18 cellular contexts compared by ENCODE assay signal in the genomic region with DNA sequence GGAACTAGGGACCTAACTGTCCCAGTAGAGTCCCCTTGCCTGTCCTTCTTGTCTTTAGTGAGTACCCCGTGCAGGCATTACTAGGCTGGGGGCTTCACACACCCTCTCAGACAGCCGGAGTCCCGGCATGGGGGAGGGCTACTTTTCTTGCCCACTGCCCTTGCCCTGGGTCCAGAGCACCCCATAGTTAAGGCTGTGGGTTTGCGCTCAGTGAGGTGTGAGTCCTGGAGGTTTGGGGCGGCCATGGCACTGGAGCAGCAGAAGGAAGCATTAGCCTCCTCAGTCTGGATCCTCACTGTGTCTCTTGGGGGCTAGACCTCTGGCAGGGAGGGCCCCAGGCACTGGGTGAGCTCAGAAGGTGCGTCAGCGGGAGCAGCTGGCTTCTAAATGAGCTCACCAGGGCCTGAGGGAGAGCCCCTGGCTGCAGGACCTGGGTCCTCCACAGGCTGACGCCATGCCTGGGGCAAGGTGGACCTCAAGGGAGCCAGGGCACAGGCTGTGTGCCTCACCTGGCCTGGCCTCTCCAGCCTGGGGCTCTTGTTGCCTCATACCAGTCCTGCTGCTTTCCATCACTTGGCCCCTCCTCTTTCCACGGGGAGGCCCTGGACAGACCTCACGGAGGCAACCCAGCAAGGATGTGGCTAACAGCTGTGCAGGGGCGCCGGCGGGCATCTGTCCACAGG. TPM values are rescaled to one million over a fixed set of nuclear protein-coding genes. Genes with fewer than 3 reads are reported as not detected.
DNase-seq lines count a peak whose midpoint lies in the region; ATAC-seq and TF ChIP-seq lines count a peak whose summit lies in the region.
"Had no signal": no experiment of that assay in that cellular context is flagged by ENCODE, and none has a peak within 500 bp of the region (broad histone marks: within the 10 kb centered on the region; RNA-seq: fewer than 3 reads in every experiment).

No MANE protein-coding gene starts in this region.

- TF ChIP-seq CTCF in DND-41 (IDR thresholded peaks at IDR 0.05; ENCODE audit: borderline replicate concordance, extremely low read depth, low read length, poor library complexity, severe bottlenecking), result no peak
- no peak for TF ChIP-seq CTCF in esophagus squamous epithelium (IDR thresholded peaks at IDR 0.05)
- no peak for TF ChIP-seq CTCF in osteocyte (IDR thresholded peaks at IDR 0.05)
- TF ChIP-seq CTCF in GM13977 (IDR thresholded peaks at IDR 0.05; ENCODE audit: extremely low read depth, insufficient read depth, missing control alignments), result no peak

- no peak for TF ChIP-seq POLR2A in esophagus squamous epithelium (IDR thresholded peaks at IDR 0.05)

- H3K9me3 Mint-ChIP-seq in osteocyte (ENCODE audit: unreplicated experiment), result no peaks in the 10 kb centered on the region
- H3K9me3 Mint-ChIP-seq: IgD-negative memory B cell had no signal

- H3K36me3 ChIP-seq in DND-41 (ENCODE audit: insufficient read depth, low read length) (peaks cover 73% of the 10 kb centered on the region), esophagus squamous epithelium (peaks cover 0 to 28% (median 5%) of the 10 kb centered on the region in 3 donors)

- peak overlapping the region; percentile 34 for H3K27ac Mint-ChIP-seq in osteocyte (ENCODE audit: unreplicated experiment)

- H3K4me1 ChIP-seq in DND-41 (ENCODE audit: insufficient read depth, low read length) (peaks cover 5% of the 10 kb centered on the region; the same call in 1 of the 2 replicates), esophagus squamous epithelium (peaks cover 40 to 82% (median 47%) of the 10 kb centered on the region in 3 donors)

- no peaks in the 10 kb centered on the region for H3K27me3 Mint-ChIP-seq in osteocyte (ENCODE audit: unreplicated experiment)
- H3K27me3 Mint-ChIP-seq: IgD-negative memory B cell had no signal

- H3K79me2 ChIP-seq in DND-41 (ENCODE audit: insufficient read depth, low read length), result peaks cover 100% of the 10 kb centered on the region

- 73 to 100% methylated on average over 1 to 5 of the region's 13 CpGs for WGBS in esophagus squamous epithelium, 2 donors

- H3K9ac ChIP-seq in DND-41 (ENCODE audit: low read depth, low read length), result no peak overlapping the region

- H3K4me3 Mint-ChIP-seq in osteocyte (ENCODE audit: unreplicated experiment), result no peak overlapping the region
- H3K4me3 Mint-ChIP-seq: IgD-negative memory B cell had no signal

- ATAC-seq in DND-41 (ENCODE audit: insufficient read depth, low read depth), result peak; percentile 18; the same call in 1 of the 3 replicates
- ATAC-seq in HG03432 (IDR thresholded peaks at IDR 0.05; ENCODE audit: unreplicated experiment), result peak; percentile 54
- no peak for ATAC-seq in GM21529 (IDR thresholded peaks at IDR 0.05; ENCODE audit: unreplicated experiment)
- ATAC-seq: PC-3, SK-N-SH treated with all-trans-retinoic acid at 6 μM for 48 hours had no signal

- H3K9me3 ChIP-seq in DND-41 (ENCODE audit: insufficient read depth, low read length, severe bottlenecking), result no peaks in the 10 kb centered on the region
- no peaks in the 10 kb centered on the region for H3K9me3 ChIP-seq in esophagus squamous epithelium
- H3K9me3 ChIP-seq: tibial artery had no signal

- in situ Hi-C loops in GM13977 (cut with MboI; ENCODE audit: low pct_unique_long_range_greater_than_20kb, low sequenced_read_pairs, unreplicated experiment), result no loop called here

- peaks cover 38% of the 10 kb centered on the region for H3K4me1 Mint-ChIP-seq in osteocyte (ENCODE audit: unreplicated experiment)

- H3K4me2 ChIP-seq in DND-41 (ENCODE audit: insufficient read depth, low read length), result no peak overlapping the region

- no peak overlapping the region for H3K4me3 ChIP-seq in DND-41 (ENCODE audit: low read depth in 1 of 2, low read length in 2 of 2)
- no peak overlapping the region for H3K4me3 ChIP-seq in esophagus squamous epithelium
- H3K4me3 ChIP-seq: tibial artery had no signal

- H3K27ac ChIP-seq in DND-41 (ENCODE audit: low read length), result no peak overlapping the region
- peak overlapping the region in 3 of 4 donors; percentile 66 to 87 (median 84) for H3K27ac ChIP-seq in esophagus squamous epithelium
- H3K27ac ChIP-seq: C4-2B, tibial artery had no signal

- DNase-seq in DND-41 (no peak), esophagus squamous epithelium (lab: John Stamatoyannopoulos, UW) (no peak), osteocyte (ENCODE audit: extremely low spot score, unreplicated experiment) (no peak), GM13977 (ENCODE audit: low spot score) (no peak), OCI-M2 (lab: John Stamatoyannopoulos, UW; ENCODE audit: unreplicated experiment) (no peak)
- DNase-seq: activated CD4-positive, alpha-beta T cell treated with anti-CD3 and anti-CD28 coated beads, Interleukin-2, amount 50 U/mL, for 1 hour; activated naive CD4-positive, alpha-beta T cell; hypothalamus; kidney glomerular epithelial cell; NCI-H187 treated with DMSO at 0.1 percent for 48 hours; NCI-H526; PC-3; tibial artery had no signal

- intact Hi-C loops in esophagus squamous epithelium (cut with DNase I), result no loop called here

- H3K27me3 ChIP-seq in DND-41 (ENCODE audit: insufficient read depth, low read length, poor library complexity), result no peaks in the 10 kb centered on the region
- H3K27me3 ChIP-seq in esophagus squamous epithelium, result no peaks in the 10 kb centered on the region
- H3K27me3 ChIP-seq: tibial artery had no signal

- peaks cover 98% of the 10 kb centered on the region for H4K20me1 ChIP-seq in DND-41 (ENCODE audit: insufficient read depth, low read length)

- H3K36me3 Mint-ChIP-seq in osteocyte (ENCODE audit: unreplicated experiment), result no peaks in the 10 kb centered on the region
- H3K36me3 Mint-ChIP-seq: IgD-negative memory B cell had no signal

- H2AFZ ChIP-seq in DND-41 (ENCODE audit: low read depth, low read length), result no peak overlapping the region

RNA-seq across cellular contexts. Expression of a gene that starts 27.4 kb away (rescaled TPM):
- total RNA-seq in esophagus squamous epithelium (10 to 100 TPM; 44.7 to 73.8 (median 56.8) TPM), osteocyte (42.6 and 43.0 TPM in 2 replicates)
